8 cellular contexts compared by ENCODE assay signal in genomic region chr1:30719406-30720270, GRCh38. TPM values are rescaled to one million over a fixed set of nuclear protein-coding genes. Genes with fewer than 3 reads are reported as not detected.
DNase-seq lines count a peak whose midpoint lies in the region; ATAC-seq and TF ChIP-seq lines count a peak whose summit lies in the region.

No MANE protein-coding gene starts in this region.

- H4K20me1 ChIP-seq in SU-DHL-6 (ENCODE audit: low read depth, low read length), result no peaks in the 10 kb centered on the region

- H3K4me3 ChIP-seq in right atrium auricular region (peak overlapping the region; percentile 37 to 58), SU-DHL-6 (ENCODE audit: insufficient read depth, low read length, poor library complexity, severe bottlenecking) (peak overlapping the region; percentile 69), fibroblast of mammary gland (ENCODE audit: control insufficient read depth, low read depth, low read length) (no peak overlapping the region), skeletal muscle cell (ENCODE audit: low read depth, low read length) (peak overlapping the region; percentile 56)

- TF ChIP-seq CTCF in right atrium auricular region (IDR thresholded peaks at IDR 0.05), result peak in 1 of 2 donors; percentile 15
- no peak for TF ChIP-seq CTCF in SU-DHL-6 (IDR thresholded peaks at IDR 0.05; ENCODE audit: insufficient read depth, low read length, poor library complexity, severe bottlenecking)
- no peak for TF ChIP-seq CTCF in fibroblast of mammary gland (conservative IDR thresholded peaks at IDR 0.05; ENCODE audit: control insufficient read depth, insufficient read depth, low read depth, low read length)

- no peaks in the 10 kb centered on the region for H3K36me3 ChIP-seq in right atrium auricular region
- no peaks in the 10 kb centered on the region for H3K36me3 ChIP-seq in SU-DHL-6 (ENCODE audit: low read length)

- peaks cover 0 to 10% of the 10 kb centered on the region in 2 donors for H3K4me1 ChIP-seq in right atrium auricular region

- no peaks in the 10 kb centered on the region for H3K79me2 ChIP-seq in SU-DHL-6 (ENCODE audit: insufficient read depth, low read length)

- H3K4me2 ChIP-seq in SU-DHL-6 (ENCODE audit: low read depth, low read length, poor library complexity, severe bottlenecking), result peak overlapping the region; percentile 93

- no peaks in the 10 kb centered on the region for H3F3A ChIP-seq in SU-DHL-6 (ENCODE audit: insufficient read depth)

- ATAC-seq in Right ventricle myocardium inferior (no peak), HG02981 (IDR thresholded peaks at IDR 0.05; ENCODE audit: unreplicated experiment) (no peak)

- DNase-seq in right atrium auricular region (ENCODE audit: low spot score), result no peak
- DNase-seq in Right ventricle myocardium inferior (ENCODE audit: missing footprints), result no peak
- DNase-seq in fibroblast of mammary gland (ENCODE audit: low read depth), result peak; percentile 49
- DNase-seq in skeletal muscle cell (ENCODE audit: low read depth), result no peak
- no peak for DNase-seq in T-helper 9 cell
- no peak for DNase-seq in KBM-7

- peak overlapping the region; percentile 74 for H3K9ac ChIP-seq in SU-DHL-6 (ENCODE audit: low read length)

- no peaks in the 10 kb centered on the region for H3K9me2 ChIP-seq in SU-DHL-6 (replicated peaks; ENCODE audit: insufficient read depth, low read length)

- intact Hi-C loops in Right ventricle myocardium inferior (cut with DNase I), result loop anchor here (1.0 kb wide), 1 partner anchor 60 kb away; no protein-coding TSS in a partner anchor

- H3K9me3 ChIP-seq in right atrium auricular region (peaks cover 0 to 7% of the 10 kb centered on the region in 2 donors), SU-DHL-6 (ENCODE audit: insufficient read depth, low read length) (0 out of 2 replicates have a peak, but pooled peaks cover 4% of the 10 kb centered on the region)

- no peaks in the 10 kb centered on the region for H3K27me3 ChIP-seq in right atrium auricular region
- no peaks in the 10 kb centered on the region for H3K27me3 ChIP-seq in SU-DHL-6 (ENCODE audit: low read length)

- no peak overlapping the region for H2AFZ ChIP-seq in SU-DHL-6 (ENCODE audit: low read depth, low read length, severe bottlenecking)

- in situ Hi-C loops in KBM-7 (cut with MboI; ENCODE audit: low pct_unique_long_range_greater_than_20kb, low sequenced_read_pairs), result loop anchor here (5.0 to 25.0 kb wide), 3 partner anchors 58 to 1482 kb away; partner anchors contain the start of genes MECR and PTPRU

- peak overlapping the region; percentile 97 to 99 for H3K27ac ChIP-seq in right atrium auricular region
- no peak overlapping the region for H3K27ac ChIP-seq in SU-DHL-6 (ENCODE audit: low read depth, low read length)

RNA-seq across cellular contexts. Expression of gene MATN1, which starts 3.7 kb away (rescaled TPM):
- total RNA-seq in right atrium auricular region (not detected), Right ventricle myocardium inferior (not detected)

RNA-seq across cellular contexts. Expression of gene LAPTM5, which starts 37.9 kb away (rescaled TPM):
- total RNA-seq in right atrium auricular region (10 to 100 TPM; 17.4 to 62.8 TPM), Right ventricle myocardium inferior (31.5 TPM)
